8 cellular contexts compared by ENCODE assay signal in the genomic region with DNA sequence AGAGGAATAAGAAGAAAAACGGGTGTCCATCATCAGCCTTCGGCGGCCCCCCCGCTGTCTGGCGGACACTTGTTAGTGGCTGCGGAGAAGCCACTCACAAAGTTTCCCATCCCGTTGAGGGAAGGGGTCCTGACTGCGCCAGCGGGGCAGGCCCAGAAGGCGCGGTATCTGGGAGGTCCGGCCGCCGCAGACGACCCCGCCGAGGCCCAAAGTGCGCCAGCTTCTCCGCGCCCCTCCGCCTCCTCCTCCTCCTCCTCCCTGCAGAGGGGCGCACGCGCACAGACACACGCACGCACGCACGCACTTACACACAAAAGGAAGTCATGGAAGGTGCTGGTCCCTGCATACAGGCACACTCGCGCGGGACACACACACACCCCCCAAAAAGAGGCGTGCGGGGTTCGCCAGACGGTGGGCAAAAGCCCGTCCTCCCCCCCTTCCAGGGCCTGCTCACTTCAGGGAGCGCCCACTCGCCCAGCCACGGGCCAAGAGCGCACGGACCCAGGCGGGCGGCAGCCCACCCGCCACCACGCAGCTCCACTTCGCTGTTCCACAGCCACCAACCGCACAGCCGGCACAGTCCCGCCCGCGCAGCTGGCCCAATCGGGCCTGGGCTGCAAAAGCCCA. TPM values are rescaled to one million over a fixed set of nuclear protein-coding genes. Genes with fewer than 3 reads are reported as not detected.
A peak's percentile ranks its signal among the peaks of the same experiment; 100 is the strongest.
DNase-seq lines count a peak whose midpoint lies in the region; ATAC-seq, FAIRE-seq and TF ChIP-seq lines count a peak whose summit lies in the region.

No MANE protein-coding gene starts in this region.

- H3K27ac ChIP-seq in Karpas-422 (ENCODE audit: low read length), result peak overlapping the region; percentile 74

- peak overlapping the region; percentile 86 for H3K4me2 ChIP-seq in Karpas-422 (ENCODE audit: low read depth, low read length, poor library complexity, severe bottlenecking)

- H3K4me1 Mint-ChIP-seq in stimulated activated naive CD8-positive, alpha-beta T cell treated with anti-CD3 and anti-CD28 coated beads, Interleukin-15, amount 100 ng/mL, for 72 hours, result peaks cover 65% of the 10 kb centered on the region

- peak; percentile 97 for ATAC-seq in stimulated activated naive CD8-positive, alpha-beta T cell treated with anti-CD3 and anti-CD28 coated beads, Interleukin-15, amount 100 ng/mL, for 72 hours

- peak overlapping the region; percentile 85 to 87 for H3K4me3 Mint-ChIP-seq in stimulated activated naive CD8-positive, alpha-beta T cell treated with anti-CD3 and anti-CD28 coated beads, Interleukin-15, amount 100 ng/mL, for 72 hours

- H3K27me3 Mint-ChIP-seq in stimulated activated naive CD8-positive, alpha-beta T cell treated with anti-CD3 and anti-CD28 coated beads, Interleukin-15, amount 100 ng/mL, for 72 hours, result no peaks in the 10 kb centered on the region

- H4K20me1 ChIP-seq in Karpas-422 (ENCODE audit: insufficient read depth, low read depth, low read length), result peaks cover 5% of the 10 kb centered on the region; the same call in 1 of the 2 replicates

- no peaks in the 10 kb centered on the region for H3K9me2 ChIP-seq in Karpas-422 (replicated peaks; ENCODE audit: insufficient read depth, low read length)

- H3K27me3 ChIP-seq in Karpas-422 (ENCODE audit: low read length), result no peaks in the 10 kb centered on the region

- H3K36me3 ChIP-seq in Karpas-422 (ENCODE audit: insufficient read depth, low read length), result 0 out of 2 replicates have a peak, but pooled peaks cover under 1% of the 10 kb centered on the region

- peaks cover 77% of the 10 kb centered on the region for H3K4me1 ChIP-seq in Karpas-422 (ENCODE audit: low read length)

- no peak overlapping the region for H2AFZ ChIP-seq in Karpas-422 (ENCODE audit: low read length)

- DNase-seq in AML-193 (lab: John Stamatoyannopoulos, UW) (peak; percentile 53 to 57), GM19240 (ENCODE audit: insufficient read length, low spot score) (peak; percentile 29), Karpas-422 (peak; percentile 91), epithelial cell of proximal tubule (ENCODE audit: low read depth) (no peak), myocyte (ENCODE audit: low read depth) (peak; percentile 30), D721Med (ENCODE audit: insufficient read length, low spot score) (no peak)
- DNase-seq in activated CD8-positive, alpha-beta memory T cell treated with anti-CD3 and anti-CD28 coated beads for 24 hours, result peak; percentile 79
- peak; percentile 48 to 61 for DNase-seq in stimulated activated naive CD8-positive, alpha-beta T cell treated with anti-CD3 and anti-CD28 coated beads, Interleukin-15, amount 100 ng/mL, for 72 hours

- no peak for TF ChIP-seq CTCF in epithelial cell of proximal tubule (conservative IDR thresholded peaks at IDR 0.05; ENCODE audit: low read depth, low read length)
- TF ChIP-seq CTCF in D721Med (IDR thresholded peaks at IDR 0.05; ENCODE audit: insufficient read depth, missing control alignments), result no peak

- no peaks in the 10 kb centered on the region for H3K9me3 Mint-ChIP-seq in stimulated activated naive CD8-positive, alpha-beta T cell treated with anti-CD3 and anti-CD28 coated beads, Interleukin-15, amount 100 ng/mL, for 72 hours

- no peak for FAIRE-seq in D721Med (lab: Jason Lieb, UNC)

- H3K9ac ChIP-seq in Karpas-422 (ENCODE audit: low read length), result peak overlapping the region; percentile 85

- peaks cover 99% of the 10 kb centered on the region for H3K79me2 ChIP-seq in Karpas-422 (ENCODE audit: low read length)

- H3K4me3 ChIP-seq in Karpas-422 (ENCODE audit: low read length), result peak overlapping the region; percentile 76
- peak overlapping the region; percentile 76 for H3K4me3 ChIP-seq in epithelial cell of proximal tubule (ENCODE audit: low read depth, low read length)

- H3K27ac Mint-ChIP-seq in stimulated activated naive CD8-positive, alpha-beta T cell treated with anti-CD3 and anti-CD28 coated beads, Interleukin-15, amount 100 ng/mL, for 72 hours, result peak overlapping the region; percentile 35 to 93

- H3K9me3 ChIP-seq in Karpas-422 (ENCODE audit: low read length), result no peaks in the 10 kb centered on the region

RNA-seq across cellular contexts. Expression of a gene that starts 18.0 kb away (rescaled TPM):
- total RNA-seq in Karpas-422 (2014; rRNA removed; shearing (Covaris generic); ENCODE audit: low replicate concordance), result 29.2 and 53.8 TPM in 2 replicates
- total RNA-seq in epithelial cell of proximal tubule (14.7 and 16.3 TPM in 2 replicates), myocyte (33.4 and 43.3 TPM in 2 replicates)
- polyA plus RNA-seq in myocyte (2012), result 11.1 TPM

Comparison
In these comparisons a context has a peak if more than half of its experiments do, and no peak if none do; other contexts are left out.
1. DNase-seq: peak in AML-193 (2 of 2), GM19240 (single experiment), Karpas-422 (single experiment), activated CD8-positive, alpha-beta memory T cell treated with anti-CD3 and anti-CD28 coated beads for 24 hours (single experiment), myocyte (single experiment) and stimulated activated naive CD8-positive, alpha-beta T cell treated with anti-CD3 and anti-CD28 coated beads, Interleukin-15, amount 100 ng/mL, for 72 hours (2 of 2); none in epithelial cell of proximal tubule (single experiment) and D721Med (single experiment).